Comparison of ENCODE assay signal across 21 cellular contexts in genomic region chr5:32630867-32631491, GRCh38.
"Had no signal": no experiment of that assay in that cellular context is flagged by ENCODE, and none has a peak within 500 bp of the region (broad histone marks: within the 10 kb centered on the region; RNA-seq: fewer than 3 reads in every experiment).

No MANE protein-coding gene starts in this region.

- H3K9me3 ChIP-seq: esophagus muscularis mucosa, gastrocnemius medialis, left ventricle myocardium inferior, neutrophil, right atrium auricular region had no signal

- DNase-seq: effector memory CD4-positive, alpha-beta T cell; gastrocnemius medialis; heart right ventricle; hypothalamus; left ventricle myocardium inferior; mesenchymal stem cell; naive B cell; stimulated activated CD4-positive, alpha-beta T cell treated with anti-CD3 and anti-CD28 coated beads, Interleukin-4, amount 100 ng/mL, for 1 hour; stimulated activated CD8-positive, alpha-beta memory T cell treated with anti-CD3 and anti-CD28 coated beads, Interleukin-4, amount 100 ng/mL, for 48 hours had no signal

- H3K27me3 ChIP-seq: esophagus muscularis mucosa, gastrocnemius medialis, heart right ventricle, neutrophil, right atrium auricular region had no signal

- H3K4me3 ChIP-seq: esophagus muscularis mucosa, gastrocnemius medialis, heart right ventricle, left ventricle myocardium inferior, lung, right atrium auricular region, smooth muscle cell had no signal

- H3K9me3 Mint-ChIP-seq: naive B cell; nephron; stimulated activated effector memory CD8-positive, alpha-beta T cell treated with anti-CD3 and anti-CD28 coated beads, Interleukin-12 subunit alpha, Interleukin-12 subunit beta, amount 100 ng/mL, for 72 hours; stimulated activated naive CD8-positive, alpha-beta T cell treated with anti-CD3 and anti-CD28 coated beads, Interleukin-15, Interleukin-2, amounts not matched to agents 100 ng/mL and 50 ng/mL, for 24 hours; type B pancreatic cell had no signal

- FAIRE-seq: endometrium, islet of Langerhans, urothelium cell line had no signal

- H3K27ac Mint-ChIP-seq: naive B cell; nephron; stimulated activated effector memory CD8-positive, alpha-beta T cell treated with anti-CD3 and anti-CD28 coated beads, Interleukin-12 subunit alpha, Interleukin-12 subunit beta, amount 100 ng/mL, for 72 hours; stimulated activated naive CD8-positive, alpha-beta T cell treated with anti-CD3 and anti-CD28 coated beads, Interleukin-15, Interleukin-2, amounts not matched to agents 100 ng/mL and 50 ng/mL, for 24 hours; type B pancreatic cell had no signal

- H3K4me1 Mint-ChIP-seq: naive B cell; stimulated activated effector memory CD8-positive, alpha-beta T cell treated with anti-CD3 and anti-CD28 coated beads, Interleukin-12 subunit alpha, Interleukin-12 subunit beta, amount 100 ng/mL, for 72 hours had no signal

- H3K27ac ChIP-seq: esophagus muscularis mucosa, gastrocnemius medialis, neutrophil had no signal

- H3K36me3 ChIP-seq: esophagus muscularis mucosa, gastrocnemius medialis, heart right ventricle, left ventricle myocardium inferior, neutrophil, right atrium auricular region had no signal

- H3K27me3 Mint-ChIP-seq: stimulated activated naive CD8-positive, alpha-beta T cell treated with anti-CD3 and anti-CD28 coated beads, Interleukin-15, Interleukin-2, amounts not matched to agents 100 ng/mL and 50 ng/mL, for 24 hours; type B pancreatic cell had no signal

- H3K4me3 Mint-ChIP-seq: nephron; stimulated activated effector memory CD8-positive, alpha-beta T cell treated with anti-CD3 and anti-CD28 coated beads, Interleukin-12 subunit alpha, Interleukin-12 subunit beta, amount 100 ng/mL, for 72 hours; stimulated activated naive CD8-positive, alpha-beta T cell treated with anti-CD3 and anti-CD28 coated beads, Interleukin-15, Interleukin-2, amounts not matched to agents 100 ng/mL and 50 ng/mL, for 24 hours; type B pancreatic cell had no signal

- H3K4me1 ChIP-seq: gastrocnemius medialis had no signal

- ATAC-seq: gastrocnemius medialis; stimulated activated effector memory CD8-positive, alpha-beta T cell treated with anti-CD3 and anti-CD28 coated beads, Interleukin-12 subunit alpha, Interleukin-12 subunit beta, amount 100 ng/mL, for 72 hours had no signal

- H3K36me3 Mint-ChIP-seq: naive B cell; stimulated activated effector memory CD8-positive, alpha-beta T cell treated with anti-CD3 and anti-CD28 coated beads, Interleukin-12 subunit alpha, Interleukin-12 subunit beta, amount 100 ng/mL, for 72 hours; type B pancreatic cell had no signal
